In the genomic region with DNA sequence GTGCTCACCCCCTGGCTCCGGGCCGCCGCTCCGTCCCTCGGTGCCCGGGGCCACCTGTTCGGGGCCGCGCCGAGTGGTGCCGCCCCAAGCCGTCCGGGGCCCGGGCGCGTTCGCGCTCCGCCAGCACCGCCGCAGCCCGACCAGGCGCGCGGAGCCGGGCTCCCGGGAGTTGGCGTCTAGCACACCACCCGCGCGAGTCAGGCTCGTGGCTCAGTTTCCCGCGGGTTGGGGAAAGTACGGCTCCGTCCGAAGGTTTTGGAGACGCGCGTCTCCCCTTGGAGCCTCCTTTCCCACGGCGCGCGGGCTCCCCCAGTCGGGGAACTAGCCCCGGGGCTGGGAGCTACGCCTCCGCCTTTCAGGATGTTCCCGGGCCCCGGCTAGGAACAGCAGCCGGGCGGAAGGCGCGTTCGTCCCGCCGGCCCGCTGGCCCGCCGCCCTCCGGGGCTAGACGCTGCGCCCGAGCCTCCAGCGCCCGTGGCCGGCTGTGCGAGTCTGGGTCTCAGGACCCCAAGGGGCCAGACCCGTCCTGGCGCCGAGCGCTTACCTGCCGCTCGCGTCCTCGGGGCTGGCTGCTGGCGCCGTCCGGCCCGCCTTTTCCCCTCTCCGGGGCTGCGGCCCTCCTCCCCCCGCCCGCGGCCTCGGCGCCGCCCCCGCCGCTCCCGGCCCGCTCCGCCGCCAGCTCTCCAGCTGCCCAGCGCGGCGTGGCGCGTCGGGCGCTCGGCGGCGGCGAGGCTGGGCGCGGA, we compare ENCODE assay signal across 1 cellular context.
TF ChIP-seq lines count a peak whose summit lies in the region.

A gene with protein sequence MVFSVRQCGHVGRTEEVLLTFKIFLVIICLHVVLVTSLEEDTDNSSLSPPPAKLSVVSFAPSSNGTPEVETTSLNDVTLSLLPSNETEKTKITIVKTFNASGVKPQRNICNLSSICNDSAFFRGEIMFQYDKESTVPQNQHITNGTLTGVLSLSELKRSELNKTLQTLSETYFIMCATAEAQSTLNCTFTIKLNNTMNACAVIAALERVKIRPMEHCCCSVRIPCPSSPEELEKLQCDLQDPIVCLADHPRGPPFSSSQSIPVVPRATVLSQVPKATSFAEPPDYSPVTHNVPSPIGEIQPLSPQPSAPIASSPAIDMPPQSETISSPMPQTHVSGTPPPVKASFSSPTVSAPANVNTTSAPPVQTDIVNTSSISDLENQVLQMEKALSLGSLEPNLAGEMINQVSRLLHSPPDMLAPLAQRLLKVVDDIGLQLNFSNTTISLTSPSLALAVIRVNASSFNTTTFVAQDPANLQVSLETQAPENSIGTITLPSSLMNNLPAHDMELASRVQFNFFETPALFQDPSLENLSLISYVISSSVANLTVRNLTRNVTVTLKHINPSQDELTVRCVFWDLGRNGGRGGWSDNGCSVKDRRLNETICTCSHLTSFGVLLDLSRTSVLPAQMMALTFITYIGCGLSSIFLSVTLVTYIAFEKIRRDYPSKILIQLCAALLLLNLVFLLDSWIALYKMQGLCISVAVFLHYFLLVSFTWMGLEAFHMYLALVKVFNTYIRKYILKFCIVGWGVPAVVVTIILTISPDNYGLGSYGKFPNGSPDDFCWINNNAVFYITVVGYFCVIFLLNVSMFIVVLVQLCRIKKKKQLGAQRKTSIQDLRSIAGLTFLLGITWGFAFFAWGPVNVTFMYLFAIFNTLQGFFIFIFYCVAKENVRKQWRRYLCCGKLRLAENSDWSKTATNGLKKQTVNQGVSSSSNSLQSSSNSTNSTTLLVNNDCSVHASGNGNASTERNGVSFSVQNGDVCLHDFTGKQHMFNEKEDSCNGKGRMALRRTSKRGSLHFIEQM (minus strand): TSS at position 571 of the 743 bp plus-strand sequence. CDS start 53,634 bp downstream, outside the sequence.

TF ChIP-seq in SK-N-SH, 30 proteins besides CTCF, POLR2A, EP300 and RAD21 (continued from another document):
- TF ChIP-seq, protein P1, sequence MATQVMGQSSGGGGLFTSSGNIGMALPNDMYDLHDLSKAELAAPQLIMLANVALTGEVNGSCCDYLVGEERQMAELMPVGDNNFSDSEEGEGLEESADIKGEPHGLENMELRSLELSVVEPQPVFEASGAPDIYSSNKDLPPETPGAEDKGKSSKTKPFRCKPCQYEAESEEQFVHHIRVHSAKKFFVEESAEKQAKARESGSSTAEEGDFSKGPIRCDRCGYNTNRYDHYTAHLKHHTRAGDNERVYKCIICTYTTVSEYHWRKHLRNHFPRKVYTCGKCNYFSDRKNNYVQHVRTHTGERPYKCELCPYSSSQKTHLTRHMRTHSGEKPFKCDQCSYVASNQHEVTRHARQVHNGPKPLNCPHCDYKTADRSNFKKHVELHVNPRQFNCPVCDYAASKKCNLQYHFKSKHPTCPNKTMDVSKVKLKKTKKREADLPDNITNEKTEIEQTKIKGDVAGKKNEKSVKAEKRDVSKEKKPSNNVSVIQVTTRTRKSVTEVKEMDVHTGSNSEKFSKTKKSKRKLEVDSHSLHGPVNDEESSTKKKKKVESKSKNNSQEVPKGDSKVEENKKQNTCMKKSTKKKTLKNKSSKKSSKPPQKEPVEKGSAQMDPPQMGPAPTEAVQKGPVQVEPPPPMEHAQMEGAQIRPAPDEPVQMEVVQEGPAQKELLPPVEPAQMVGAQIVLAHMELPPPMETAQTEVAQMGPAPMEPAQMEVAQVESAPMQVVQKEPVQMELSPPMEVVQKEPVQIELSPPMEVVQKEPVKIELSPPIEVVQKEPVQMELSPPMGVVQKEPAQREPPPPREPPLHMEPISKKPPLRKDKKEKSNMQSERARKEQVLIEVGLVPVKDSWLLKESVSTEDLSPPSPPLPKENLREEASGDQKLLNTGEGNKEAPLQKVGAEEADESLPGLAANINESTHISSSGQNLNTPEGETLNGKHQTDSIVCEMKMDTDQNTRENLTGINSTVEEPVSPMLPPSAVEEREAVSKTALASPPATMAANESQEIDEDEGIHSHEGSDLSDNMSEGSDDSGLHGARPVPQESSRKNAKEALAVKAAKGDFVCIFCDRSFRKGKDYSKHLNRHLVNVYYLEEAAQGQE (IDR thresholded peaks at IDR 0.05; ENCODE audit: low read depth, low read length): no peak
- TF ChIP-seq RXRA (IDR thresholded peaks at IDR 0.05; ENCODE audit: borderline replicate concordance, low read depth) (no peak), NFIC (IDR thresholded peaks at IDR 0.05; ENCODE audit: borderline replicate concordance) (no peak), RFX5 (IDR thresholded peaks at IDR 0.05; ENCODE audit: low read length) (no peak), CHD2 (IDR thresholded peaks at IDR 0.05; ENCODE audit: low read length, partially characterized antibody) (no peak), EZH2phosphoT487 (IDR thresholded peaks at IDR 0.05; ENCODE audit: borderline replicate concordance, low read depth) (no peak), TAF1 (IDR thresholded peaks at IDR 0.05; ENCODE audit: borderline replicate concordance, low read depth, low read length) (no peak), MEF2A (IDR thresholded peaks at IDR 0.05; ENCODE audit: borderline replicate concordance, low read depth) (no peak), SMC3 (IDR thresholded peaks at IDR 0.05; ENCODE audit: low read depth, low read length) (no peak)
- TF ChIP-seq, protein P2, sequence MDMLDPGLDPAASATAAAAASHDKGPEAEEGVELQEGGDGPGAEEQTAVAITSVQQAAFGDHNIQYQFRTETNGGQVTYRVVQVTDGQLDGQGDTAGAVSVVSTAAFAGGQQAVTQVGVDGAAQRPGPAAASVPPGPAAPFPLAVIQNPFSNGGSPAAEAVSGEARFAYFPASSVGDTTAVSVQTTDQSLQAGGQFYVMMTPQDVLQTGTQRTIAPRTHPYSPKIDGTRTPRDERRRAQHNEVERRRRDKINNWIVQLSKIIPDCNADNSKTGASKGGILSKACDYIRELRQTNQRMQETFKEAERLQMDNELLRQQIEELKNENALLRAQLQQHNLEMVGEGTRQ (IDR thresholded peaks at IDR 0.05; ENCODE audit: borderline replicate concordance, low read depth, low read length): no peak
